17 cellular contexts compared by ENCODE assay signal in genomic region chr4:119598521-119598920, GRCh38. TPM values are rescaled to one million over a fixed set of nuclear protein-coding genes. Genes with fewer than 3 reads are reported as not detected.
DNase-seq lines count a peak whose midpoint lies in the region; ATAC-seq and TF ChIP-seq lines count a peak whose summit lies in the region.
"Had no signal": no experiment of that assay in that cellular context is flagged by ENCODE, and none has a peak within 500 bp of the region (broad histone marks: within the 10 kb centered on the region; RNA-seq: fewer than 3 reads in every experiment).

No MANE protein-coding gene starts in this region.

- intact Hi-C loops in esophagus muscularis mucosa (cut with DNase I) (no loop called here), sigmoid colon (cut with DNase I) (no loop called here)

- ATAC-seq in foreskin keratinocyte, result no peak
- ATAC-seq: A549, K562 had no signal

- peaks cover 0 to 3% (median 0%) of the 10 kb centered on the region in 4 donors for H3K36me3 ChIP-seq in esophagus muscularis mucosa
- H3K36me3 ChIP-seq in sigmoid colon, result peaks cover 0 to 32% (median 14%) of the 10 kb centered on the region in 4 donors

- peak; percentile 86 for DNase-seq in ELF-1 (ENCODE audit: low read depth, low spot score)
- peak; percentile 10 for DNase-seq in M059J (ENCODE audit: low read depth)
- no peak for DNase-seq in esophagus muscularis mucosa (ENCODE audit: extremely low spot score)
- no peak for DNase-seq in sigmoid colon
- no peak for DNase-seq in amygdala (lab: John Stamatoyannopoulos, UW)
- DNase-seq in foreskin keratinocyte, result no peak
- DNase-seq in NCI-H2081 treated with DMSO at 0.1 percent for 48 hours (lab: John Stamatoyannopoulos, UW), result no peak
- no peak for DNase-seq in NCI-H510A treated with DMSO at 0.1 percent for 48 hours (lab: John Stamatoyannopoulos, UW)
- DNase-seq: DMS79, H9, NCI-H1092, NCI-H1436, NCI-H187 treated with DMSO at 0.1 percent for 48 hours, NCI-H510A, Peyer's patch had no signal

- H3K27ac ChIP-seq in esophagus muscularis mucosa (replicated peaks in 1 of 4), result peak overlapping the region; percentile 60 to 82 (median 64)
- peak overlapping the region; percentile 42 to 66 (median 58) for H3K27ac ChIP-seq in sigmoid colon
- no peak overlapping the region for H3K27ac ChIP-seq in foreskin keratinocyte
- H3K27ac ChIP-seq: A549, Peyer's patch had no signal

- TF ChIP-seq POLR2A in esophagus muscularis mucosa (IDR thresholded peaks at IDR 0.05; ENCODE audit: low read depth) (no peak), sigmoid colon (IDR thresholded peaks at IDR 0.05) (no peak)

- no peak for TF ChIP-seq EP300 in esophagus muscularis mucosa (IDR thresholded peaks at IDR 0.05)
- no peak for TF ChIP-seq EP300 in sigmoid colon (IDR thresholded peaks at IDR 0.05)

- TF ChIP-seq CTCF in esophagus muscularis mucosa (IDR thresholded peaks at IDR 0.05), result no peak
- no peak for TF ChIP-seq CTCF in sigmoid colon (IDR thresholded peaks at IDR 0.05)
- no peak for TF ChIP-seq CTCF in foreskin keratinocyte (conservative IDR thresholded peaks at IDR 0.05)

- WGBS in esophagus muscularis mucosa, result 58% methylated on average over 2 of the region's 2 CpGs
- 47 to 82% methylated on average over 2 of the region's 2 CpGs for WGBS in sigmoid colon, 2 donors

- H3K27me3 ChIP-seq in esophagus muscularis mucosa (no peaks in the 10 kb centered on the region), sigmoid colon (no peaks in the 10 kb centered on the region), foreskin keratinocyte (no peaks in the 10 kb centered on the region)
- H3K27me3 ChIP-seq: Peyer's patch had no signal

- H3K9me3 ChIP-seq in esophagus muscularis mucosa (peaks cover 0 to 8% (median 0%) of the 10 kb centered on the region in 4 donors), sigmoid colon (no peaks in the 10 kb centered on the region)
- H3K9me3 ChIP-seq: A549 had no signal

- peaks cover 0 to 66% (median 58%) of the 10 kb centered on the region in 4 donors for H3K4me1 ChIP-seq in esophagus muscularis mucosa
- H3K4me1 ChIP-seq in sigmoid colon, result peaks cover 0 to 46% (median 24%) of the 10 kb centered on the region in 4 donors
- H3K4me1 ChIP-seq in foreskin keratinocyte, result no peaks in the 10 kb centered on the region
- H3K4me1 ChIP-seq: A549, Peyer's patch had no signal

- no peak overlapping the region for H3K4me3 ChIP-seq in esophagus muscularis mucosa
- H3K4me3 ChIP-seq in sigmoid colon, result no peak overlapping the region
- H3K4me3 ChIP-seq: A549, K562, Peyer's patch had no signal

RNA-seq across cellular contexts. Expression of gene PDE5A, which starts 30.1 kb away (rescaled TPM):
- 42.0 and 51.5 TPM in 2 replicates for total RNA-seq in M059J (2014; rRNA removed; shearing (Covaris generic))
- 100 to 1,000 TPM; 154 to 208 (median 199) TPM for total RNA-seq in esophagus muscularis mucosa
- total RNA-seq in sigmoid colon, result 100 to 1,000 TPM; 138 to 209 (median 149) TPM
- polyA plus RNA-seq in sigmoid colon, result 1 to 10 TPM; 5.5 to 9.0 (median 7.4) TPM
- 5.4 and 7.9 TPM in 2 replicates for total RNA-seq in foreskin keratinocyte
- polyA plus RNA-seq in foreskin keratinocyte, result 1.1 and 1.4 TPM in 2 replicates

Comparison
In these comparisons a context has a peak if more than half of its experiments do, and no peak if none do; other contexts are left out.
1. DNase-seq: peak in ELF-1 (single experiment) and M059J (single experiment); none in esophagus muscularis mucosa (single experiment), sigmoid colon (single experiment), amygdala (0 of 56), foreskin keratinocyte (0 of 2), NCI-H2081 treated with DMSO at 0.1 percent for 48 hours (single experiment) and NCI-H510A treated with DMSO at 0.1 percent for 48 hours (single experiment).